9 cellular contexts compared by ENCODE assay signal in the genomic region with DNA sequence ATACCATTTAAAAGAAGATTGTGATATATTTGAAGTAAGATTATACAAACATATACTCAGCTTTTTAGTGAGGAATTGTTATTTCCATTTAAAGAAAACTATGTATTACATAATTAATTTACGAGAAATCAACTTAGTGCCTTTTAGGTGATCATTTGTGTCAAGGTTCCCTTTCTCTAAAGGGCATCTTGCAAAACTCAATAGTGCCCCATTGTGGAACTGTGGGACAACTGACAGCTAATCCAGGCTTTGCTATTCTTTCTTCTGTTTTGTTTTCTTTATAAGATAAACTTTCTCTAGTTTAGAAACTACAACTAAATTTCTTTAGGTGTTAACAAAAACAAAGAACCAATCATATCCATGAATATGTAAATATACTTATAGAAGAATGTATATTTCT.
A peak's percentile ranks its signal among the peaks of the same experiment; 100 is the strongest.
DNase-seq lines count a peak whose midpoint lies in the region; ATAC-seq, FAIRE-seq and TF ChIP-seq lines count a peak whose summit lies in the region.
"Had no signal": no experiment of that assay in that cellular context is flagged by ENCODE, and none has a peak within 500 bp of the region (broad histone marks: within the 10 kb centered on the region; RNA-seq: fewer than 3 reads in every experiment).

No MANE protein-coding gene starts in this region.

- H3K4me3 ChIP-seq in AG10803 (ENCODE audit: low read length) (no peak overlapping the region), WI38 (ENCODE audit: low read depth, low read length) (no peak overlapping the region)

- POLR2A ChIA-PET in HEK293T (lab: Yijun Ruan, JAX), result no interaction called here

- CTCF ChIA-PET in HEK293T (lab: Yijun Ruan, JAX), result interaction anchor here (0.5 to 1.2 kb wide), 5 partner anchors 8 to 727 kb away, joined by 3 to 4 read pairs (median 4); no protein-coding TSS in a partner anchor

- DNase-seq in AG10803 (ENCODE audit: low read depth), result peak; percentile 68
- DNase-seq in HEK293T (ENCODE audit: extremely low spot score), result peak; percentile 23
- no peak for DNase-seq in activated T-cell treated with anti-CD3 and anti-CD28 coated beads for 4 hours
- no peak for DNase-seq in activated CD4-positive, alpha-beta T cell treated with anti-CD3 and anti-CD28 coated beads, Interleukin-2, amount 50 U/mL, for 48 hours

- ATAC-seq in HG02642 (IDR thresholded peaks at IDR 0.05; ENCODE audit: poor library complexity, unreplicated experiment), result no peak
- no peak for ATAC-seq in HG03571 (IDR thresholded peaks at IDR 0.05; ENCODE audit: unreplicated experiment)

- TF ChIP-seq CTCF in AG10803 (conservative IDR thresholded peaks at IDR 0.05; ENCODE audit: low read length) (peak; percentile 83), WI38 (IDR thresholded peaks at IDR 0.05; ENCODE audit: low read depth, low read length) (peak; percentile 34; the same call in 1 of the 2 replicates)

- FAIRE-seq in islet of Langerhans (lab: Jason Lieb, UNC), result peak; percentile 9
- FAIRE-seq: GM18507 had no signal

TF ChIP-seq in HEK293T, 16 proteins besides CTCF, POLR2A, EP300 and RAD21:
- no peak for TF ChIP-seq ZNF384 (IDR thresholded peaks at IDR 0.05)
- no peak for TF ChIP-seq PKNOX1 (IDR thresholded peaks at IDR 0.05)
- no peak for TF ChIP-seq ELF4 (IDR thresholded peaks at IDR 0.05)
- no peak for TF ChIP-seq FOXK2 (IDR thresholded peaks at IDR 0.05)
- TF ChIP-seq TARDBP (IDR thresholded peaks at IDR 0.05), result no peak
- no peak for TF ChIP-seq FOXA1 (IDR thresholded peaks at IDR 0.05)
- TF ChIP-seq ARNT (IDR thresholded peaks at IDR 0.05), result no peak
- no peak for TF ChIP-seq BHLHE40 (IDR thresholded peaks at IDR 0.05; ENCODE audit: borderline replicate concordance)
- TF ChIP-seq CTBP1 (IDR thresholded peaks at IDR 0.05; ENCODE audit: borderline replicate concordance), result no peak
- TF ChIP-seq FOXM1 (IDR thresholded peaks at IDR 0.05; ENCODE audit: borderline replicate concordance), result no peak
- no peak for TF ChIP-seq SP1 (IDR thresholded peaks at IDR 0.05)
- no peak for TF ChIP-seq HDGF (IDR thresholded peaks at IDR 0.05; ENCODE audit: borderline replicate concordance)
- TF ChIP-seq SUZ12 (IDR thresholded peaks at IDR 0.05), result no peak
- TF ChIP-seq LEF1 (IDR thresholded peaks at IDR 0.05; ENCODE audit: borderline replicate concordance), result no peak
- no peak for TF ChIP-seq L3MBTL2 (conservative IDR thresholded peaks at IDR 0.05)
- no peak for TF ChIP-seq NFRKB (IDR thresholded peaks at IDR 0.05)

Comparison
In these comparisons a context has a peak if more than half of its experiments do, and no peak if none do; other contexts are left out.
1. DNase-seq: peak in AG10803 (single experiment) and HEK293T (single experiment); none in activated T-cell treated with anti-CD3 and anti-CD28 coated beads for 4 hours (single experiment) and activated CD4-positive, alpha-beta T cell treated with anti-CD3 and anti-CD28 coated beads, Interleukin-2, amount 50 U/mL, for 48 hours (0 of 2).